Comparison of ENCODE assay signal across 17 cellular contexts in genomic region chr1:17422461-17422860, GRCh38. TPM values are rescaled to one million over a fixed set of nuclear protein-coding genes. Genes with fewer than 3 reads are reported as not detected.
DNase-seq lines count a peak whose midpoint lies in the region; ATAC-seq and TF ChIP-seq lines count a peak whose summit lies in the region.
"Had no signal": no experiment of that assay in that cellular context is flagged by ENCODE, and none has a peak within 500 bp of the region (broad histone marks: within the 10 kb centered on the region; RNA-seq: fewer than 3 reads in every experiment).

No MANE protein-coding gene starts in this region.

- H3K36me3 Mint-ChIP-seq in activated naive CD8-positive, alpha-beta T cell treated with anti-CD3 and anti-CD28 coated beads for 36 hours = peaks cover 43% of the 10 kb centered on the region
- no peaks in the 10 kb centered on the region for H3K36me3 Mint-ChIP-seq in glutamatergic neuron (ENCODE audit: unreplicated experiment)
- H3K36me3 Mint-ChIP-seq in stimulated activated naive B cell treated with anti-CD40 and anti-IgM and Interleukin-4, amounts not matched to agents 10 μg/mL and 1 μg/mL and 100 μg/mL, for 72 hours = peaks cover 44 to 53% of the 10 kb centered on the region in 2 donors

- TF ChIP-seq CTCF in cardiac muscle cell (IDR thresholded peaks at IDR 0.05; ENCODE audit: low read depth, low read length) (no peak), glutamatergic neuron (IDR thresholded peaks at IDR 0.05; ENCODE audit: partially characterized antibody, unreplicated experiment) (no peak)

- POLR2A ChIA-PET in HEK293T (lab: Yijun Ruan, JAX) = no interaction called here

- intact Hi-C loops in cardiac septum (cut with DNase I) = loop anchor here (5.0 to 10.0 kb wide), 2 partner anchors 55 to 182 kb away; no protein-coding TSS in a partner anchor

- no peaks in the 10 kb centered on the region for H3K27me3 ChIP-seq in cardiac muscle cell
- H3K27me3 ChIP-seq: SJSA1 had no signal

- H3K27ac Mint-ChIP-seq in activated naive CD8-positive, alpha-beta T cell treated with anti-CD3 and anti-CD28 coated beads for 36 hours = peak overlapping the region; percentile 19
- H3K27ac Mint-ChIP-seq in glutamatergic neuron (ENCODE audit: unreplicated experiment) = peak overlapping the region; percentile 70
- H3K27ac Mint-ChIP-seq in stimulated activated naive B cell treated with anti-CD40 and anti-IgM and Interleukin-4, amounts not matched to agents 10 μg/mL and 1 μg/mL and 100 μg/mL, for 72 hours = peak overlapping the region; percentile 65

- ATAC-seq in stimulated activated naive B cell treated with anti-CD40 and anti-IgM and Interleukin-4, amounts not matched to agents 10 μg/mL and 1 μg/mL and 100 μg/mL, for 72 hours (replicated peaks) = no peak

- H3K36me3 ChIP-seq in cardiac muscle cell = peaks cover 43% of the 10 kb centered on the region

- CTCF ChIA-PET in HEK293T (lab: Yijun Ruan, JAX) = interaction anchor here (0.6 kb wide), 1 partner anchor 55 kb away, joined by 3 read pairs; no protein-coding TSS in a partner anchor

- H3K4me3 ChIP-seq in cardiac muscle cell = no peak overlapping the region
- H3K4me3 ChIP-seq: SJSA1 had no signal

- peak overlapping the region; percentile 74 for H3K27ac ChIP-seq in cardiac muscle cell
- H3K27ac ChIP-seq: SJSA1 had no signal

- no peak overlapping the region for H3K4me3 Mint-ChIP-seq in activated naive CD8-positive, alpha-beta T cell treated with anti-CD3 and anti-CD28 coated beads for 36 hours
- no peak overlapping the region for H3K4me3 Mint-ChIP-seq in glutamatergic neuron (ENCODE audit: unreplicated experiment)
- H3K4me3 Mint-ChIP-seq in stimulated activated naive B cell treated with anti-CD40 and anti-IgM and Interleukin-4, amounts not matched to agents 10 μg/mL and 1 μg/mL and 100 μg/mL, for 72 hours = no peak overlapping the region

- H3K9me3 ChIP-seq in cardiac muscle cell (ENCODE audit: low read depth) = no peaks in the 10 kb centered on the region
- H3K9me3 ChIP-seq: SJSA1 had no signal

- H3K4me1 Mint-ChIP-seq in activated naive CD8-positive, alpha-beta T cell treated with anti-CD3 and anti-CD28 coated beads for 36 hours = peaks cover 19% of the 10 kb centered on the region
- peaks cover 27% of the 10 kb centered on the region for H3K4me1 Mint-ChIP-seq in glutamatergic neuron (ENCODE audit: low read depth, unreplicated experiment)
- peaks cover 16 to 38% of the 10 kb centered on the region in 2 donors for H3K4me1 Mint-ChIP-seq in stimulated activated naive B cell treated with anti-CD40 and anti-IgM and Interleukin-4, amounts not matched to agents 10 μg/mL and 1 μg/mL and 100 μg/mL, for 72 hours

- H3K27me3 Mint-ChIP-seq in activated naive CD8-positive, alpha-beta T cell treated with anti-CD3 and anti-CD28 coated beads for 36 hours = no peaks in the 10 kb centered on the region
- peaks cover 9% of the 10 kb centered on the region for H3K27me3 Mint-ChIP-seq in glutamatergic neuron (ENCODE audit: unreplicated experiment)
- H3K27me3 Mint-ChIP-seq in stimulated activated naive B cell treated with anti-CD40 and anti-IgM and Interleukin-4, amounts not matched to agents 10 μg/mL and 1 μg/mL and 100 μg/mL, for 72 hours = no peaks in the 10 kb centered on the region

- H3K4me1 ChIP-seq in cardiac muscle cell (ENCODE audit: low read depth) = peaks cover 30% of the 10 kb centered on the region
- H3K4me1 ChIP-seq: SJSA1 had no signal

- DNase-seq in cardiac muscle cell (ENCODE audit: low read depth in 1 of 2, low spot score in 1 of 2) = no peak
- DNase-seq in cardiac septum (ENCODE audit: low spot score) = no peak
- DNase-seq in activated naive CD8-positive, alpha-beta T cell treated with anti-CD3 and anti-CD28 coated beads for 36 hours = no peak
- DNase-seq in glutamatergic neuron = no peak
- no peak for DNase-seq in stimulated activated naive B cell treated with anti-CD40 and anti-IgM and Interleukin-4, amounts not matched to agents 10 μg/mL and 1 μg/mL and 100 μg/mL, for 72 hours
- no peak for DNase-seq in D341Med (ENCODE audit: low spot score)
- no peak for DNase-seq in HEK293T (ENCODE audit: extremely low spot score)
- DNase-seq in stimulated activated CD4-positive, alpha-beta T cell treated with anti-CD3 and anti-CD28 coated beads, Interleukin-4, amount 100 ng/mL, for 24 hours = no peak
- DNase-seq: C1 segment of cervical spinal cord, NCI-H1105, NCI-H1694 treated with DMSO at 0.1 percent for 48 hours, OCI-M1 had no signal

- H3K9me3 Mint-ChIP-seq in activated naive CD8-positive, alpha-beta T cell treated with anti-CD3 and anti-CD28 coated beads for 36 hours = no peaks in the 10 kb centered on the region
- peaks cover 5% of the 10 kb centered on the region for H3K9me3 Mint-ChIP-seq in glutamatergic neuron (ENCODE audit: unreplicated experiment)
- no peaks in the 10 kb centered on the region for H3K9me3 Mint-ChIP-seq in stimulated activated naive B cell treated with anti-CD40 and anti-IgM and Interleukin-4, amounts not matched to agents 10 μg/mL and 1 μg/mL and 100 μg/mL, for 72 hours

TF ChIP-seq in HEK293T, 16 proteins besides CTCF, POLR2A, EP300 and RAD21:
- TF ChIP-seq FOXK2 (IDR thresholded peaks at IDR 0.05) (no peak), ELF4 (IDR thresholded peaks at IDR 0.05) (no peak), BHLHE40 (IDR thresholded peaks at IDR 0.05; ENCODE audit: borderline replicate concordance) (no peak), NFRKB (IDR thresholded peaks at IDR 0.05) (no peak)
TF ChIP-seq in HEK293T: peak in this region for 0.

RNA-seq across cellular contexts. Expression of gene RCC2, which starts 17.0 kb away (rescaled TPM):
- total RNA-seq in cardiac muscle cell (54.8 and 61.5 TPM in 2 replicates), cardiac septum (14.5 TPM), glutamatergic neuron (ENCODE audit: unreplicated experiment) (132 TPM)
- 34.0 and 39.2 TPM in 2 replicates for polyA plus RNA-seq in cardiac muscle cell
- total RNA-seq in activated naive CD8-positive, alpha-beta T cell treated with anti-CD3 and anti-CD28 coated beads for 36 hours = 100 to 1,000 TPM; 192 to 196 TPM

RNA-seq across cellular contexts. Expression of gene PADI6, which starts 50.5 kb away (rescaled TPM):
- not detected in 2 replicates for total RNA-seq in cardiac muscle cell
- not detected in 2 replicates for polyA plus RNA-seq in cardiac muscle cell
- not detected for total RNA-seq in cardiac septum
- not detected for total RNA-seq in activated naive CD8-positive, alpha-beta T cell treated with anti-CD3 and anti-CD28 coated beads for 36 hours
- total RNA-seq in glutamatergic neuron (ENCODE audit: unreplicated experiment) = not detected
- total RNA-seq: A673, H1, HT-29, LHCN-M2, SJSA1 had no signal
- polyA plus RNA-seq: H1 had no signal

Comparison
In these comparisons a context has a peak if more than half of its experiments do, and no peak if none do; other contexts are left out.
1. H3K27ac Mint-ChIP-seq: peak in every context shown above with its lines; median percentile 70 in glutamatergic neuron; 65 in stimulated activated naive B cell treated with anti-CD40 and anti-IgM and Interleukin-4, amounts not matched to agents 10 μg/mL and 1 μg/mL and 100 μg/mL, for 72 hours; 19 in activated naive CD8-positive, alpha-beta T cell treated with anti-CD3 and anti-CD28 coated beads for 36 hours.